Comparison of ENCODE assay signal across 10 cellular contexts in the genomic region with DNA sequence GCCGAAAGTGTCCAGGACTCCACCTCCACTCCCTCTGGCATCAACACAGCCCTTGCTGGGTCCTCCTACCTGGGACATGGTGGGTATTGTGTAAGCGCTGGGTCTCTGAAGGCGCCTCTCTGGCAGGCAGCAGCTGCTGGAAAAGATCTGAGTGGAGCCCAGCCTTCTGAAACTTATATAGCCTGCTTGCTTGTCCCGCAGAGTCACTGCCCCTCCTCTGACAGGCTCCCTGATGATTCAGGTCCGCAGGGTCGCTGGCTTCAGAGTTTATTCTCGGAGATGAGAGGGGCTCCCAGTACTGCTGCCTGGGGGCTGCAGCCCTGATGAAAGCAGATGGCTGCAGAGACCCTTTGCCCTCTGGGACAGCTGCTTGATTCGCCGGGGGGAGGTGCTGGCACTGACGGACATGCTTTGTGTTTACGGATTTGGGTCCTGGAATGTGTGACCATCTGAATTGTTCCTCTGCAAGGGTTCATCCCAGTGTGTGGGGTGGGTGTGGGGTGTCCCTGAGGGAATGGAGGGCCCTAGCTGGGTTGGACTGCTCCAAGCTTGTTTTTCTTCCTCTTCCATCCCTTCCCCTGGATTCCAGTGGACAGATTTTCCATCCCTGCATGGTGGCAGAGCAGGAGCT. TPM values are rescaled to one million over a fixed set of nuclear protein-coding genes. Genes with fewer than 3 reads are reported as not detected.
A peak's percentile ranks its signal among the peaks of the same experiment; 100 is the strongest.
DNase-seq lines count a peak whose midpoint lies in the region; ATAC-seq, FAIRE-seq and TF ChIP-seq lines count a peak whose summit lies in the region.
"Had no signal": no experiment of that assay in that cellular context is flagged by ENCODE, and none has a peak within 500 bp of the region (broad histone marks: within the 10 kb centered on the region; RNA-seq: fewer than 3 reads in every experiment).

MUSTN1 (minus strand) TSS at position 149 of the 631 bp plus-strand sequence; CDS start at position 78, 71 bp downstream.

- no peaks in the 10 kb centered on the region for H3F3A ChIP-seq in smooth muscle cell (ENCODE audit: low read depth)

- H3K9ac ChIP-seq in smooth muscle cell (ENCODE audit: low read depth), result no peak within 1 kb of the TSS

- intact Hi-C loops in ascending aorta (cut with DNase I) (loop anchor here (5.0 kb wide), 1 partner anchor 63 kb away; the partner anchor contains the start of gene NEK4), Right ventricle myocardium superior (cut with DNase I) (no loop called here), vagina (cut with DNase I) (no loop called here)

- WGBS in smooth muscle cell (ENCODE audit: low lambda C conversion rate), result 67% methylated on average over 11 of the region's 11 CpGs

- peak within 1 kb of the TSS in 1 of 2 donors; percentile 28 for H3K4me3 ChIP-seq in ascending aorta
- H3K4me3 ChIP-seq in osteoblast (ENCODE audit: insufficient read depth, low read length), result no peak within 1 kb of the TSS
- H3K4me3 ChIP-seq in vagina, result peak within 1 kb of the TSS; percentile 14 to 36
- H3K4me3 ChIP-seq in smooth muscle cell, result no peak within 1 kb of the TSS

- H3K4me2 ChIP-seq in osteoblast (ENCODE audit: insufficient read depth, low read length), result no peak within 1 kb of the TSS
- H3K4me2 ChIP-seq in smooth muscle cell, result no peak within 1 kb of the TSS

- H3K79me2 ChIP-seq in osteoblast (ENCODE audit: insufficient read depth, low read length) (no peaks in the 10 kb centered on the region), smooth muscle cell (ENCODE audit: low read depth) (no peaks in the 10 kb centered on the region)

- no peaks in the 10 kb centered on the region for H3K9me3 ChIP-seq in ascending aorta
- H3K9me3 ChIP-seq in osteoblast (ENCODE audit: low read depth, low read length), result no peaks in the 10 kb centered on the region
- no peaks in the 10 kb centered on the region for H3K9me3 ChIP-seq in vagina
- no peaks in the 10 kb centered on the region for H3K9me3 ChIP-seq in smooth muscle cell (replicated peaks; ENCODE audit: low read depth)

- no peak for FAIRE-seq in GM12892 (lab: Jason Lieb, UNC)

- DNase-seq in ascending aorta (ENCODE audit: low spot score in 2 of 2) (peak in 1 of 2 donors; percentile 84), Right ventricle myocardium superior (peak; percentile 59), osteoblast (ENCODE audit: insufficient read length, low spot score, missing footprints) (peak; percentile 54), vagina (ENCODE audit: extremely low spot score in 2 of 2) (no peak), smooth muscle cell (lab: John Stamatoyannopoulos, UW; ENCODE audit: unreplicated experiment) (no peak), NCI-H524 treated with DMSO at 0.1 percent for 48 hours (lab: John Stamatoyannopoulos, UW) (no peak), GM12892 (ENCODE audit: insufficient read length) (no peak)
- DNase-seq: activated T-cell treated with anti-CD3 and anti-CD28 coated beads, Interleukin-2, amount 50 U/mL, for 1 hour; NCI-H187 had no signal

- H3K27ac ChIP-seq in ascending aorta (peak within 1 kb of the TSS; percentile 74 to 81), osteoblast (ENCODE audit: low read depth, low read length) (no peak within 1 kb of the TSS), vagina (peak within 1 kb of the TSS; percentile 65), smooth muscle cell (ENCODE audit: low read depth) (no peak within 1 kb of the TSS)

- peak; percentile 63 for ATAC-seq in Right ventricle myocardium superior (ENCODE audit: poor library complexity)
- ATAC-seq: Panc1 had no signal

- no peak for TF ChIP-seq CTCF in ascending aorta (IDR thresholded peaks at IDR 0.05)
- TF ChIP-seq CTCF in osteoblast (IDR thresholded peaks at IDR 0.05; ENCODE audit: extremely low read depth, low read depth, low read length), result no peak
- no peak for TF ChIP-seq CTCF in vagina (IDR thresholded peaks at IDR 0.05)
- no peak for TF ChIP-seq CTCF in smooth muscle cell (IDR thresholded peaks at IDR 0.05; ENCODE audit: borderline replicate concordance, insufficient read depth, poor library complexity, severe bottlenecking)

- H2AFZ ChIP-seq in osteoblast (ENCODE audit: low read length) (no peak within 1 kb of the TSS), smooth muscle cell (ENCODE audit: low read depth) (no peak within 1 kb of the TSS)

- H3K27me3 ChIP-seq in ascending aorta (no peaks in the 10 kb centered on the region), osteoblast (ENCODE audit: insufficient read depth, low read length) (no peaks in the 10 kb centered on the region), vagina (no peaks in the 10 kb centered on the region), smooth muscle cell (ENCODE audit: low read depth) (no peaks in the 10 kb centered on the region)

- H3K36me3 ChIP-seq in ascending aorta (peaks cover 13 to 15% of the 10 kb centered on the region in 2 donors), osteoblast (ENCODE audit: insufficient read depth, low read length) (peaks cover 3% of the 10 kb centered on the region), vagina (peaks cover 0 to 2% of the 10 kb centered on the region in 2 donors), smooth muscle cell (ENCODE audit: low read depth) (no peaks in the 10 kb centered on the region)

- TF ChIP-seq POLR2A in vagina (IDR thresholded peaks at IDR 0.05) (no peak), GM12892 (IDR thresholded peaks at IDR 0.05; ENCODE audit: low read depth, low read length) (no peak)

- H4K20me1 ChIP-seq in osteoblast (ENCODE audit: insufficient read depth, low read length), result peaks cover 12% of the 10 kb centered on the region
- H4K20me1 ChIP-seq in smooth muscle cell (ENCODE audit: low read depth), result no peaks in the 10 kb centered on the region

- H3K4me1 ChIP-seq in ascending aorta, result peaks cover 30 to 44% of the 10 kb centered on the region in 2 donors
- H3K4me1 ChIP-seq in osteoblast (ENCODE audit: insufficient read depth, low read length), result peaks cover 21% of the 10 kb centered on the region
- H3K4me1 ChIP-seq in vagina, result peaks cover 30% of the 10 kb centered on the region
- H3K4me1 ChIP-seq in smooth muscle cell (ENCODE audit: low read depth), result no peaks in the 10 kb centered on the region

RNA-seq across cellular contexts. Expression of gene MUSTN1, which starts in this region (rescaled TPM):
- total RNA-seq in ascending aorta (132 TPM), Right ventricle myocardium superior (17.8 TPM), osteoblast (1.4 TPM in 1 of 2 replicates, not detected in the other), vagina (30.2 TPM), smooth muscle cell (2.2 TPM in 1 of 2 replicates, not detected in the other)
- 0.30 and 0.98 TPM in 2 replicates for polyA plus RNA-seq in smooth muscle cell
- 0.59 TPM for polyA plus RNA-seq in GM12892 (2012; ENCODE audit: missing spikeins)

Comparison
In these comparisons a context has a peak if more than half of its experiments do, and no peak if none do; other contexts are left out.
1. DNase-seq: peak in Right ventricle myocardium superior (single experiment) and osteoblast (single experiment); none in vagina (0 of 2), smooth muscle cell (single experiment), NCI-H524 treated with DMSO at 0.1 percent for 48 hours (single experiment) and GM12892 (single experiment).
2. H3K27ac ChIP-seq: peak in ascending aorta (2 of 2) and vagina (single experiment); none in osteoblast (single experiment) and smooth muscle cell (single experiment).
3. H3K4me3 ChIP-seq: peak in vagina (2 of 2); none in osteoblast (single experiment) and smooth muscle cell (single experiment).